In the genomic region with DNA sequence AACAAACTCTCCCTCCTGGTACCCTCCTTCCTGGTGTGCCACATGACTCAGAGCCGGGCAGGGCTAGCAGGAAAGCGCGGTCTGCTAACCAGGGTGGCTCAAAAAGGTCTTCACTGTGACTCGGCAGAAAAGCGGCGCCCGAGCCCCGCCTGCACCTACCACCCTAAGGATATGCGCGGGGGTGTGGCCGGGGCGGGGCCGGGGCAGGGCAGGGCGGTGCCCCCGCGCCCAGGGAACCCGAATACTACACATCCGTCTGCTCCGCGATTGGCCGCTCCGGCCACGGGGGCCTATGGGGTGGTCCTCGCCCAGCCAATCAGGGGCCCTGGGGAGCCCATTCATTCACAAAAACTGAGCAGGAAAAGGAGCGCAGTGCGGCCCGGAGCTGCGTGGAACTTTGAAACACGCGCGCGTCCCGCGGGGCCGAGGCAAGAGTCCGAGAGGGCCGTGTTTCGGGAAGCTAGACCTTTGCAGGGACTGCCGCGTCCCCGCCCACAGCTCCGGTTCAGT, we compare ENCODE assay signal across 8 cellular contexts. TPM values are rescaled to one million over a fixed set of nuclear protein-coding genes. Genes with fewer than 3 reads are reported as not detected.
A peak's percentile ranks its signal among the peaks of the same experiment; 100 is the strongest.
DNase-seq lines count a peak whose midpoint lies in the region; ATAC-seq and TF ChIP-seq lines count a peak whose summit lies in the region.

No MANE protein-coding gene starts in this region.

- H3K4me3 ChIP-seq in CD8-positive, alpha-beta T cell (ENCODE audit: low read depth, low read length) = peak overlapping the region; percentile 74

- ATAC-seq in CD8-positive, alpha-beta T cell = peak; percentile 89
- peak; percentile 88 for ATAC-seq in GM19452 (IDR thresholded peaks at IDR 0.05; ENCODE audit: unreplicated experiment)
- ATAC-seq in HG03571 (IDR thresholded peaks at IDR 0.05; ENCODE audit: unreplicated experiment) = peak; percentile 82

- peaks cover 9% of the 10 kb centered on the region for H3K36me3 Mint-ChIP-seq in CD8-positive, alpha-beta T cell
- peaks cover 33% of the 10 kb centered on the region for H3K36me3 Mint-ChIP-seq in activated CD4-positive, alpha-beta memory T cell treated with anti-CD3 and anti-CD28 coated beads for 36 hours

- no peak for TF ChIP-seq CTCF in CD8-positive, alpha-beta T cell (IDR thresholded peaks at IDR 0.05)

- CTCF ChIA-PET in CD8-positive, alpha-beta T cell (lab: Charles Lee) = interaction anchor here (1.7 to 2.9 kb wide), 2 partner anchors 48 to 67 kb away, joined by 5 to 14 read pairs; no protein-coding TSS in a partner anchor
- CTCF ChIA-PET in activated CD4-positive, alpha-beta memory T cell treated with anti-CD3 and anti-CD28 coated beads for 36 hours (lab: Charles Lee) = interaction anchor here (1.2 to 2.6 kb wide), 6 partner anchors 32 to 87 kb away, joined by 4 to 10 read pairs (median 5); no protein-coding TSS in a partner anchor

- peak overlapping the region; percentile 94 for H3K4me3 Mint-ChIP-seq in CD8-positive, alpha-beta T cell
- H3K4me3 Mint-ChIP-seq in activated CD4-positive, alpha-beta memory T cell treated with anti-CD3 and anti-CD28 coated beads for 36 hours = peak overlapping the region; percentile 95

- H3K36me3 ChIP-seq in CD8-positive, alpha-beta T cell (ENCODE audit: insufficient read depth, low read length) = no peaks in the 10 kb centered on the region

- H3K27me3 Mint-ChIP-seq in CD8-positive, alpha-beta T cell (ENCODE audit: low read depth) = no peaks in the 10 kb centered on the region
- no peaks in the 10 kb centered on the region for H3K27me3 Mint-ChIP-seq in activated CD4-positive, alpha-beta memory T cell treated with anti-CD3 and anti-CD28 coated beads for 36 hours

- no peaks in the 10 kb centered on the region for H3K27me3 ChIP-seq in CD8-positive, alpha-beta T cell (ENCODE audit: insufficient read depth, low read length)

- POLR2A ChIA-PET in CD8-positive, alpha-beta T cell (lab: Charles Lee) = interaction anchor here (0.9 to 1.2 kb wide), 2 partner anchors 42 to 88 kb away, joined by 3 to 4 read pairs; no protein-coding TSS in a partner anchor
- POLR2A ChIA-PET in activated CD4-positive, alpha-beta memory T cell treated with anti-CD3 and anti-CD28 coated beads for 36 hours (lab: Charles Lee) = interaction anchor here (0.8 to 2.1 kb wide), 11 partner anchors 8 to 129 kb away, joined by 3 to 8 read pairs (median 4); no protein-coding TSS in a partner anchor

- H3K9me3 Mint-ChIP-seq in CD8-positive, alpha-beta T cell = no peaks in the 10 kb centered on the region
- H3K9me3 Mint-ChIP-seq in activated CD4-positive, alpha-beta memory T cell treated with anti-CD3 and anti-CD28 coated beads for 36 hours = no peaks in the 10 kb centered on the region

- peak overlapping the region; percentile 77 for H3K27ac Mint-ChIP-seq in CD8-positive, alpha-beta T cell
- H3K27ac Mint-ChIP-seq in activated CD4-positive, alpha-beta memory T cell treated with anti-CD3 and anti-CD28 coated beads for 36 hours = peak overlapping the region; percentile 97

- H3K9me3 ChIP-seq in CD8-positive, alpha-beta T cell (ENCODE audit: low read length) = no peaks in the 10 kb centered on the region

- peak; percentile 78 to 93 (median 91) for DNase-seq in CD8-positive, alpha-beta T cell
- DNase-seq in NCI-H82 (lab: John Stamatoyannopoulos, UW) (peak; percentile 99), medulla oblongata (ENCODE audit: extremely low spot score) (peak; percentile 76)
- peak; percentile 98 for DNase-seq in activated CD4-positive, alpha-beta memory T cell treated with anti-CD3 and anti-CD28 coated beads for 36 hours
- DNase-seq in effector CD8-positive, alpha-beta T cell (lab: John Stamatoyannopoulos, UW) = peak; percentile 89
- DNase-seq in stimulated activated CD4-positive, alpha-beta T cell treated with anti-CD3 and anti-CD28 coated beads, TNF-alpha, amount 100 ng/mL, for 4 hours (ENCODE audit: low read depth in 3 of 3) = peak; percentile 87 to 92 (median 89)

- H3K27ac ChIP-seq in CD8-positive, alpha-beta T cell (ENCODE audit: low read depth, low read length) = peak overlapping the region; percentile 26

- peaks cover 6% of the 10 kb centered on the region for H3K4me1 ChIP-seq in CD8-positive, alpha-beta T cell (ENCODE audit: insufficient read depth, low read length)

- intact Hi-C loops in CD8-positive, alpha-beta T cell (cut with DNase I, micrococcal nuclease) = loop anchor here (1.0 to 10.0 kb wide), 16 partner anchors 41 to 1269 kb away; a partner anchor contains a TSS
- intact Hi-C loops in activated CD4-positive, alpha-beta memory T cell treated with anti-CD3 and anti-CD28 coated beads for 36 hours (cut with micrococcal nuclease) = loop anchor here (1.0 to 5.0 kb wide), 7 partner anchors 32 to 727 kb away; a partner anchor contains a TSS

- peaks cover 16% of the 10 kb centered on the region for H3K4me1 Mint-ChIP-seq in CD8-positive, alpha-beta T cell (ENCODE audit: low read depth)
- H3K4me1 Mint-ChIP-seq in activated CD4-positive, alpha-beta memory T cell treated with anti-CD3 and anti-CD28 coated beads for 36 hours (ENCODE audit: low read depth) = peaks cover 23% of the 10 kb centered on the region

RNA-seq across cellular contexts. Expression of a gene that starts 1.7 kb away (rescaled TPM):
- total RNA-seq in CD8-positive, alpha-beta T cell = 1 to 10 TPM; 7.8 to 8.9 TPM
- 10 to 100 TPM; 38.6 to 38.8 TPM for total RNA-seq in activated CD4-positive, alpha-beta memory T cell treated with anti-CD3 and anti-CD28 coated beads for 36 hours

Comparison
In these comparisons a context has a peak if more than half of its experiments do, and no peak if none do; other contexts are left out.
1. Peak in every context shown above with its lines: DNase-seq, ATAC-seq, H3K4me3 ChIP-seq and H3K27ac ChIP-seq.